ENCODE assay signal across 8 cellular contexts in the genomic region with DNA sequence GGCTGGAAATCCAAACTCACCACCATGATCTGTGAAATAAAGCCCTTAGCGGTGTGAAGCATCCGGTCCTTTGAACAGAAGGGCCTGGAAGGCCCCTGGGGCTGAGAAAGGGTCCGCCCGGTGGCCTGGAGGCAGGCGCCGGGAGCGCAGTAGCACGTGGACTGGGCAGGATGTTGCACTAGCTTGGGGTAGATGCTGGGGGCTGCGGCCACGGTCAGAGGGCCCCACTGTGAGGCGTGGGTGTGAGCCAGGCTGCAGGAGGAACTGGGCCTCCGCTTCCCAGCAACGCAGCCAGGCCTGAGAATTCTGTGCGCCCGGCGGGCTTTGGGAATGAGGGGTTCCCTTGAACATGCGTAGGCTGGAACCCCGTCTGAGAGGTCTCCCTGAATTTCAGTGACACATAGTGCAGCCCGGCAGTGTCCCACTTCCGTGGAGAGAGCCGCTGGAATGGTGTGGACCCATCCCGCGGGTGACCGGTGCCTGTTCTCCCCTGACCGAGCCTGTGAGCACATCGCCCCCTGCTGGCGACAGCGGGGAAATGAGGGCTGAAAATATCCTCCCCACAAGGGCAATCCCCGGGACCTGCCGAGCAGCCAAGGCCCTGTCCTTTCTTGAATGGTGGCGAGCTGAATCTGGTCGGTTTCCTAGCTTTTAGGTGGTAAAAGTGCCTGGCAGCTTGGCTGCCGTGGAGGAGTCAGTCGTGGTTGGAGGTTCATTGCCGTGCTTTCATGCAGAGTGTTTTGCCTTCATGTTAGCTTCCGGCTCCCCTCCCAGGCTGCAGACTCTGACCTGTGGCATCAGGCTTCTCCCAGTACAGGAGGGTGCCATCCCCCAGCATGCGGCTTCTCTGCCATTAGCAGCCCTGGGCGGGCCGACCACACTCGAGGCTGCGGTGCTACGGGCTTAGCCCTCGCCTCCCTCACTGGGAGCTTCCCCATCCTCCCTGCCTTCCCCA. TPM values are rescaled to one million over a fixed set of nuclear protein-coding genes. Genes with fewer than 3 reads are reported as not detected.
A peak's percentile ranks its signal among the peaks of the same experiment; 100 is the strongest.
DNase-seq lines count a peak whose midpoint lies in the region; ATAC-seq, FAIRE-seq and TF ChIP-seq lines count a peak whose summit lies in the region.

No MANE protein-coding gene starts in this region.

- no TSS peak for BruUV-seq in HepG2 (replicated peaks; lab: Mats Ljungman, UMichigan)

- H3K4me1 Mint-ChIP-seq in activated CD4-positive, alpha-beta T cell treated with anti-CD3 and anti-CD28 coated beads for 36 hours = peaks cover 4% of the 10 kb centered on the region

- H3K9me3 ChIP-seq in HepG2 (ENCODE audit: low read length) = no peaks in the 10 kb centered on the region

- peaks cover 17% of the 10 kb centered on the region; the same call in 1 of the 2 replicates for H4K20me1 ChIP-seq in HepG2 (ENCODE audit: insufficient read depth, low read length)

- H3K4me1 ChIP-seq in HepG2 (ENCODE audit: insufficient read depth, low read length) = peaks cover 10% of the 10 kb centered on the region

- no peak overlapping the region for H3K27ac Mint-ChIP-seq in activated CD4-positive, alpha-beta T cell treated with anti-CD3 and anti-CD28 coated beads for 36 hours

- no peaks in the 10 kb centered on the region for H3K27me3 Mint-ChIP-seq in activated CD4-positive, alpha-beta T cell treated with anti-CD3 and anti-CD28 coated beads for 36 hours

- no peaks in the 10 kb centered on the region for H3K79me2 ChIP-seq in HepG2 (ENCODE audit: insufficient read depth, low read length)

- H3K9me3 Mint-ChIP-seq in activated CD4-positive, alpha-beta T cell treated with anti-CD3 and anti-CD28 coated beads for 36 hours (ENCODE audit: low read depth) = no peaks in the 10 kb centered on the region

- ATAC-seq in GM21381 (IDR thresholded peaks at IDR 0.05; ENCODE audit: unreplicated experiment) = peak; percentile 56
- ATAC-seq in activated CD4-positive, alpha-beta T cell treated with anti-CD3 and anti-CD28 coated beads for 36 hours = peak; percentile 87
- peak; percentile 65 for ATAC-seq in HepG2

- FAIRE-seq in D721Med (lab: Jason Lieb, UNC) (no peak), HepG2 (lab: Jason Lieb, UNC) (peak; percentile 86)

- peak in 1 of 2 experiments; percentile 47; a peak in 1 of 4 replicates for TF ChIP-seq POLR2A in HepG2 (IDR thresholded peaks at IDR 0.05; ENCODE audit: insufficient read depth in 1 of 2, low read depth in 2 of 2, low read length in 2 of 2)

- H3K36me3 ChIP-seq in HepG2 (replicated peaks in 1 of 2; ENCODE audit: control insufficient read depth in 1 of 2, insufficient read depth in 2 of 2, low read length in 2 of 2) = peaks cover 39 to 55% of the 10 kb centered on the region in 2 experiments; a peak in 4 of 5 replicates

- H3K9ac ChIP-seq in HepG2 (ENCODE audit: insufficient read depth, low read depth, low read length) = no peak overlapping the region

- H3K4me3 Mint-ChIP-seq in activated CD4-positive, alpha-beta T cell treated with anti-CD3 and anti-CD28 coated beads for 36 hours = no peak overlapping the region

- POLR2A ChIA-PET in activated CD4-positive, alpha-beta T cell treated with anti-CD3 and anti-CD28 coated beads for 36 hours (lab: Charles Lee) = no interaction called here
- POLR2A ChIA-PET in HepG2 (lab: Yijun Ruan, JAX) = interaction anchor here (1.2 kb wide), 1 partner anchor 76 kb away, joined by 4 read pairs; no protein-coding TSS in a partner anchor

- in situ Hi-C loops in HepG2 (cut with HindIII; ENCODE audit: extremely low pct_ligation_motif_present, low pct_unique_long_range_greater_than_20kb) = no loop called here

- TF ChIP-seq CTCF in D721Med (IDR thresholded peaks at IDR 0.05; ENCODE audit: insufficient read depth, missing control alignments) (peak; percentile 71), LNCAP (IDR thresholded peaks at IDR 0.05) (peak; percentile 93), HepG2 (CRISPR knock-in tag; IDR thresholded peaks at IDR 0.05) (peak; percentile 94)

- DNase-seq in D721Med (ENCODE audit: insufficient read length, low spot score) (peak; percentile 53), HepG2 (ENCODE audit: low spot score) (peak; percentile 60), NCI-H2081 treated with DMSO at 0.1 percent for 48 hours (lab: John Stamatoyannopoulos, UW) (no peak)
- DNase-seq in activated CD4-positive, alpha-beta T cell treated with anti-CD3 and anti-CD28 coated beads for 36 hours = peak; percentile 82
- DNase-seq in stimulated activated CD4-positive, alpha-beta T cell treated with anti-CD3 and anti-CD28 coated beads, Interleukin-4, amount 100 ng/mL, for 48 hours (ENCODE audit: low read depth in 2 of 2) = peak; percentile 50 to 66

- H3K4me2 ChIP-seq in HepG2 (ENCODE audit: low read depth, low read length) = no peak overlapping the region

- TF ChIP-seq EP300 in HepG2 (IDR thresholded peaks at IDR 0.05; ENCODE audit: low read depth in 2 of 2, low read length in 2 of 2) (no peak), HepG2 (CRISPR knock-in tag; IDR thresholded peaks at IDR 0.05; ENCODE audit: borderline replicate concordance) (no peak)

- 86% methylated on average over 33 of the region's 43 CpGs for WGBS in HepG2 (ENCODE audit: low lambda C conversion rate)

- H3K36me3 Mint-ChIP-seq in activated CD4-positive, alpha-beta T cell treated with anti-CD3 and anti-CD28 coated beads for 36 hours (ENCODE audit: low read depth) = peaks cover 5% of the 10 kb centered on the region

- H3K4me3 ChIP-seq in HepG2 (replicated peaks in 1 of 3; ENCODE audit: insufficient read depth in 1 of 3, low read depth in 2 of 3, low read length in 3 of 3) = no peak overlapping the region

- no peak overlapping the region for H2AFZ ChIP-seq in HepG2 (ENCODE audit: low read length)

- TF ChIP-seq RAD21 in HepG2 (CRISPR knock-in tag; IDR thresholded peaks at IDR 0.05) = peak; percentile 80

- intact Hi-C loops in activated CD4-positive, alpha-beta T cell treated with anti-CD3 and anti-CD28 coated beads for 36 hours (cut with DNase I, micrococcal nuclease) = loop anchor here (1.0 to 5.0 kb wide), 3 partner anchors 75 to 377 kb away; no protein-coding TSS in a partner anchor
- intact Hi-C loops in HepG2 (cut with micrococcal nuclease; ENCODE audit: unreplicated experiment) = loop anchor here (1.0 kb wide), 2 partner anchors 10 to 75 kb away; no protein-coding TSS in a partner anchor

- CTCF ChIA-PET in activated CD4-positive, alpha-beta T cell treated with anti-CD3 and anti-CD28 coated beads for 36 hours (lab: Charles Lee) = interaction anchor here (0.5 to 3.3 kb wide), 20 partner anchors 9 to 259 kb away, joined by 3 to 27 read pairs (median 4); a partner anchor contains a TSS
- CTCF ChIA-PET in HepG2 (lab: Yijun Ruan, JAX; ENCODE audit: low intra/inter-chr PET ratio, low total read pairs) = interaction anchor here (1.1 to 1.9 kb wide), 4 partner anchors 21 to 76 kb away, joined by 3 to 23 read pairs (median 7); no protein-coding TSS in a partner anchor

- H3K27me3 ChIP-seq in HepG2 (ENCODE audit: control insufficient read depth in 1 of 2, insufficient read depth in 2 of 2, low read length in 2 of 2) = no peaks in the 10 kb centered on the region

- H3K27ac ChIP-seq in cingulate gyrus (ENCODE audit: low read depth, low read length) (peak overlapping the region; percentile 82), HepG2 (ENCODE audit: extremely low read length, insufficient read depth, low read length) (no peak overlapping the region)

RNA-seq across cellular contexts. Expression of a gene that starts 43.8 kb away (rescaled TPM):
- total RNA-seq in activated CD4-positive, alpha-beta T cell treated with anti-CD3 and anti-CD28 coated beads for 36 hours = 10 to 100 TPM; 57.2 to 71.2 TPM
- total RNA-seq in HepG2 (2016; rRNA removed; fragmentation: Illumina TruSeq; extraction: Trizol) = 176 and 181 TPM in 2 replicates
- 47.3 and 50.8 TPM in 2 replicates for total RNA-seq in HepG2 (2016; cell fraction: cytosol; rRNA removed; fragmentation: Illumina TruSeq; extraction: Trizol; ENCODE audit: low read depth)
- total RNA-seq in HepG2 (2016; cell fraction: insoluble cytoplasmic fraction; rRNA removed; fragmentation: Illumina TruSeq; extraction: Trizol) = 176 and 177 TPM in 2 replicates
- total RNA-seq in HepG2 (2016; cell fraction: membrane; rRNA removed; fragmentation: Illumina TruSeq; extraction: Trizol) = 92.5 and 108 TPM in 2 replicates
- 65.1 and 73.4 TPM in 2 replicates for total RNA-seq in HepG2 (2016; cell fraction: nucleus; rRNA removed; fragmentation: Illumina TruSeq; extraction: Trizol)
- 22.0 and 25.4 TPM in 2 replicates for polyA plus RNA-seq in HepG2 (2011; rRNA removed)
- polyA plus RNA-seq in HepG2 (2011; cell fraction: cytosol; rRNA removed) = 10.6 and 19.4 TPM in 2 replicates
- 9.5 and 13.3 TPM in 2 replicates for polyA plus RNA-seq in HepG2 (2011; cell fraction: nucleus; rRNA removed)
- polyA plus RNA-seq in HepG2 (2012) = 107 and 109 TPM in 2 replicates
- 27.5 and 27.6 TPM in 2 replicates for polyA plus RNA-seq in HepG2 (2016; cell fraction: cytosol; fragmentation: Illumina TruSeq; extraction: Trizol; ENCODE audit: low read depth)
- 139 and 148 TPM in 2 replicates for polyA plus RNA-seq in HepG2 (2016; cell fraction: insoluble cytoplasmic fraction; fragmentation: Illumina TruSeq; extraction: Trizol; ENCODE audit: low read depth)
- polyA plus RNA-seq in HepG2 (2016; cell fraction: membrane; fragmentation: Illumina TruSeq; extraction: Trizol; ENCODE audit: low read depth) = 41.2 and 43.1 TPM in 2 replicates
- polyA plus RNA-seq in HepG2 (2016; cell fraction: nucleus; fragmentation: Illumina TruSeq; extraction: Trizol; ENCODE audit: insufficient read depth, low read depth) = 78.3 and 82.7 TPM in 2 replicates
- polyA minus RNA-seq in HepG2 (2011; rRNA and poly(A)+ RNA removed; ENCODE audit: low replicate concordance) = 17.9 and 28.5 TPM in 2 replicates
- polyA minus RNA-seq in HepG2 (2011; cell fraction: cytosol; rRNA and poly(A)+ RNA removed) = 57.4 and 64.5 TPM in 2 replicates
- polyA minus RNA-seq in HepG2 (2011; cell fraction: nucleus; rRNA and poly(A)+ RNA removed) = 42.6 and 54.6 TPM in 2 replicates

RNA-seq across cellular contexts. Expression of a gene that starts 45.5 kb away (rescaled TPM):
- total RNA-seq in activated CD4-positive, alpha-beta T cell treated with anti-CD3 and anti-CD28 coated beads for 36 hours = 10 to 100 TPM; 25.6 to 34.9 TPM
- total RNA-seq in HepG2 (2016; rRNA removed; fragmentation: Illumina TruSeq; extraction: Trizol) = 130 and 138 TPM in 2 replicates
- total RNA-seq in HepG2 (2016; cell fraction: cytosol; rRNA removed; fragmentation: Illumina TruSeq; extraction: Trizol; ENCODE audit: low read depth) = 22.1 and 23.2 TPM in 2 replicates
- 114 and 146 TPM in 2 replicates for total RNA-seq in HepG2 (2016; cell fraction: insoluble cytoplasmic fraction; rRNA removed; fragmentation: Illumina TruSeq; extraction: Trizol)
- total RNA-seq in HepG2 (2016; cell fraction: membrane; rRNA removed; fragmentation: Illumina TruSeq; extraction: Trizol) = 63.0 and 65.0 TPM in 2 replicates
- total RNA-seq in HepG2 (2016; cell fraction: nucleus; rRNA removed; fragmentation: Illumina TruSeq; extraction: Trizol) = 59.4 and 71.5 TPM in 2 replicates
- polyA plus RNA-seq in HepG2 (2011; rRNA removed) = 267 and 269 TPM in 2 replicates
- polyA plus RNA-seq in HepG2 (2011; cell fraction: cytosol; rRNA removed) = 182 and 277 TPM in 2 replicates
- polyA plus RNA-seq in HepG2 (2011; cell fraction: nucleus; rRNA removed) = 334 and 385 TPM in 2 replicates
- polyA plus RNA-seq in HepG2 (2012) = 220 and 249 TPM in 2 replicates
- polyA plus RNA-seq in HepG2 (2016; cell fraction: cytosol; fragmentation: Illumina TruSeq; extraction: Trizol; ENCODE audit: low read depth) = 21.5 and 27.7 TPM in 2 replicates
- polyA plus RNA-seq in HepG2 (2016; cell fraction: insoluble cytoplasmic fraction; fragmentation: Illumina TruSeq; extraction: Trizol; ENCODE audit: low read depth) = 122 and 156 TPM in 2 replicates
- 42.5 and 45.9 TPM in 2 replicates for polyA plus RNA-seq in HepG2 (2016; cell fraction: membrane; fragmentation: Illumina TruSeq; extraction: Trizol; ENCODE audit: low read depth)
- 148 and 163 TPM in 2 replicates for polyA plus RNA-seq in HepG2 (2016; cell fraction: nucleus; fragmentation: Illumina TruSeq; extraction: Trizol; ENCODE audit: insufficient read depth, low read depth)
- polyA minus RNA-seq in HepG2 (2011; rRNA and poly(A)+ RNA removed; ENCODE audit: low replicate concordance) = 33.0 and 786 TPM in 2 replicates
- 198 TPM in 2 replicates for polyA minus RNA-seq in HepG2 (2011; cell fraction: cytosol; rRNA and poly(A)+ RNA removed)
- 79.2 and 86.4 TPM in 2 replicates for polyA minus RNA-seq in HepG2 (2011; cell fraction: nucleus; rRNA and poly(A)+ RNA removed)
